In the genomic region with DNA sequence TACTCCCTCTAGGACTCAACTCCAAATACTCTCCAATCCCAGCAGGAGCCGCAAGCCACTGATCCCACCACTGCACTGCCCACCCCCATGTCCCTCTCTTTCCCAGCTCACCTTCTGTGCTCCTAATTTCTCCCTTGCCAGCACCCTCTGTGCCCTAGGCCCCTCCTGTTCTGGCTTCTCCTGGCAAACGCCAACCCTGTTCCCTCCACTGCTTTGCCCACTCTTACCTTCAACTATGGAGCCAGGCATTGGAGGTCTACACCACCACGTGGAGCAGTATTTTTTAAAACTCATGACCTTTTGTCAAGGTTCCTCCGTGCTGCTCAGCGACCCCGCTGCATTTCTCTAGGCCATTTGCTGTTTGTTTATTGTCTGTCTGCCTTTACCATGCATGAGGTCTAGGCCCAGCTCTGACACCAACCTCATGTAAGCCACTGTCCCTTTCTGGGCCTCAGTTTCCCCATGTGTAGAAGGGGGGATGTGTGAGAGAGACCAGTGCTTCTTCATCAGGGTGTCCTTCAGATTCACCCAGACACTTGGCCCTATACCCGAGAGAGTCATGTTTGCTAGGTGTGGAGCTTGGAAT, we compare ENCODE assay signal across 11 cellular contexts. TPM values are rescaled to one million over a fixed set of nuclear protein-coding genes. Genes with fewer than 3 reads are reported as not detected.
A peak's percentile ranks its signal among the peaks of the same experiment; 100 is the strongest.
DNase-seq lines count a peak whose midpoint lies in the region; ATAC-seq and TF ChIP-seq lines count a peak whose summit lies in the region.
"Had no signal": no experiment of that assay in that cellular context is flagged by ENCODE, and none has a peak within 500 bp of the region (broad histone marks: within the 10 kb centered on the region; RNA-seq: fewer than 3 reads in every experiment).

No MANE protein-coding gene starts in this region.

- peaks cover 8% of the 10 kb centered on the region for H3K36me3 Mint-ChIP-seq in activated naive CD4-positive, alpha-beta T cell treated with anti-CD3 and anti-CD28 coated beads, Interleukin-2, amount 10 ng/mL, durations not matched to agents 7 days and 5 days
- H3K36me3 Mint-ChIP-seq in activated T-cell treated with anti-CD3 and anti-CD28 coated beads, Interleukin-2, amount 50 U/mL, for 24 hours (ENCODE audit: low read depth): peaks cover 10% of the 10 kb centered on the region

- no peaks in the 10 kb centered on the region for H4K20me1 ChIP-seq in PC-3 (ENCODE audit: low read length)

- 72 to 74% methylated on average over 7 of the region's 7 CpGs for WGBS in testis, 2 donors

- H3K9ac ChIP-seq in PC-3 (ENCODE audit: low read length): no peak overlapping the region

- H3K27ac ChIP-seq in testis: no peak overlapping the region
- no peak overlapping the region for H3K27ac ChIP-seq in PC-3 (ENCODE audit: low read length)

- H3K4me3 ChIP-seq in testis: no peak overlapping the region
- no peak overlapping the region for H3K4me3 ChIP-seq in PC-3 (ENCODE audit: low read length)

- H3K9me3 Mint-ChIP-seq in activated naive CD4-positive, alpha-beta T cell treated with anti-CD3 and anti-CD28 coated beads, Interleukin-2, amount 10 ng/mL, durations not matched to agents 7 days and 5 days: no peaks in the 10 kb centered on the region
- H3K9me3 Mint-ChIP-seq in activated T-cell treated with anti-CD3 and anti-CD28 coated beads, Interleukin-2, amount 50 U/mL, for 24 hours: no peaks in the 10 kb centered on the region

- no peaks in the 10 kb centered on the region for H3K79me2 ChIP-seq in PC-3 (ENCODE audit: low read length)

- POLR2A ChIA-PET in PC-3 (lab: Charles Lee; ENCODE audit: unreplicated experiment): no interaction called here

- no peak for TF ChIP-seq POLR2A in testis (IDR thresholded peaks at IDR 0.05)

- no peaks in the 10 kb centered on the region for H3F3A ChIP-seq in PC-3 (ENCODE audit: low read length, unreplicated experiment)

- H3K9me3 ChIP-seq in testis (no peaks in the 10 kb centered on the region), PC-3 (ENCODE audit: low read length) (no peaks in the 10 kb centered on the region)

- CTCF ChIA-PET in activated naive CD4-positive, alpha-beta T cell treated with anti-CD3 and anti-CD28 coated beads, Interleukin-2, amount 10 ng/mL, durations not matched to agents 7 days and 5 days (lab: Charles Lee): interaction anchor here (1.5 to 3.0 kb wide), 2 partner anchors 10 to 12 kb away, joined by 3 to 19 read pairs; no protein-coding TSS in a partner anchor
- CTCF ChIA-PET in PC-3 (lab: Charles Lee): no interaction called here

- intact Hi-C loops in testis (cut with DNase I; ENCODE audit: low total_unique reads) (no loop called here), PC-3 (cut with micrococcal nuclease) (no loop called here)

- DNase-seq in activated naive CD4-positive, alpha-beta T cell treated with anti-CD3 and anti-CD28 coated beads, Interleukin-2, amount 10 ng/mL, durations not matched to agents 7 days and 5 days: peak; percentile 9
- DNase-seq in activated naive CD4-positive, alpha-beta T cell treated with anti-CD3 and anti-CD28 coated beads, Interleukin-2, amount 50 U/mL, for 16 hours: no peak
- peak; percentile 21 for DNase-seq in activated T-cell treated with anti-CD3 and anti-CD28 coated beads, Interleukin-2, amount 50 U/mL, for 24 hours
- peak; percentile 31 for DNase-seq in left lobe of liver (ENCODE audit: low spot score)
- peak; percentile 10 for DNase-seq in testis
- DNase-seq in HT-29 (ENCODE audit: low spot score): no peak
- no peak for DNase-seq in PC-3
- DNase-seq in stimulated activated CD4-positive, alpha-beta T cell treated with anti-CD3 and anti-CD28 coated beads, Interleukin-1b, Interleukin-23, amount 100 ng/mL, for 48 hours: no peak
- DNase-seq: activated gamma-delta T cell; AML-193; stimulated activated CD8-positive, alpha-beta memory T cell treated with anti-CD3 and anti-CD28 coated beads, Interleukin-4, amount 100 ng/mL, for 48 hours had no signal

- H3K27me3 Mint-ChIP-seq in activated naive CD4-positive, alpha-beta T cell treated with anti-CD3 and anti-CD28 coated beads, Interleukin-2, amount 10 ng/mL, durations not matched to agents 7 days and 5 days: no peaks in the 10 kb centered on the region
- no peaks in the 10 kb centered on the region for H3K27me3 Mint-ChIP-seq in activated T-cell treated with anti-CD3 and anti-CD28 coated beads, Interleukin-2, amount 50 U/mL, for 24 hours

- H3K36me3 ChIP-seq in testis (ENCODE audit: low read depth, missing control alignments): no peaks in the 10 kb centered on the region
- H3K36me3 ChIP-seq in PC-3 (ENCODE audit: low read depth, low read length): no peaks in the 10 kb centered on the region

- no peak for TF ChIP-seq CTCF in testis (IDR thresholded peaks at IDR 0.05)
- TF ChIP-seq CTCF in PC-3 (conservative IDR thresholded peaks at IDR 0.05; ENCODE audit: low read depth, low read length): no peak

- H3K27me3 ChIP-seq in testis (no peaks in the 10 kb centered on the region), PC-3 (ENCODE audit: low read length) (no peaks in the 10 kb centered on the region)

- no TSS peak for BruUV-seq in PC-3 (replicated peaks; lab: Mats Ljungman, UMichigan)

- no peak overlapping the region for H3K4me2 ChIP-seq in PC-3 (ENCODE audit: low read length)

- H2AFZ ChIP-seq in PC-3 (ENCODE audit: low read length): no peak overlapping the region

- H3K4me3 Mint-ChIP-seq in activated naive CD4-positive, alpha-beta T cell treated with anti-CD3 and anti-CD28 coated beads, Interleukin-2, amount 10 ng/mL, durations not matched to agents 7 days and 5 days: peak overlapping the region; percentile 32
- no peak overlapping the region for H3K4me3 Mint-ChIP-seq in activated T-cell treated with anti-CD3 and anti-CD28 coated beads, Interleukin-2, amount 50 U/mL, for 24 hours

- H3K4me1 ChIP-seq in testis (peaks cover 29% of the 10 kb centered on the region), PC-3 (ENCODE audit: insufficient read depth, low read length) (peaks cover 12% of the 10 kb centered on the region)

- H3K9me2 ChIP-seq in PC-3 (replicated peaks; ENCODE audit: low read length): no peaks in the 10 kb centered on the region

- peak overlapping the region; percentile 95 for H3K27ac Mint-ChIP-seq in activated naive CD4-positive, alpha-beta T cell treated with anti-CD3 and anti-CD28 coated beads, Interleukin-2, amount 10 ng/mL, durations not matched to agents 7 days and 5 days
- H3K27ac Mint-ChIP-seq in activated T-cell treated with anti-CD3 and anti-CD28 coated beads, Interleukin-2, amount 50 U/mL, for 24 hours: peak overlapping the region; percentile 95

- no peak for ATAC-seq in left lobe of liver
- ATAC-seq in PC-3: no peak

- H3K4me1 Mint-ChIP-seq in activated naive CD4-positive, alpha-beta T cell treated with anti-CD3 and anti-CD28 coated beads, Interleukin-2, amount 10 ng/mL, durations not matched to agents 7 days and 5 days: peaks cover 69% of the 10 kb centered on the region
- H3K4me1 Mint-ChIP-seq in activated T-cell treated with anti-CD3 and anti-CD28 coated beads, Interleukin-2, amount 50 U/mL, for 24 hours (ENCODE audit: low read depth): peaks cover 62% of the 10 kb centered on the region

RNA-seq across cellular contexts. Expression of gene CCDC102A, which starts 4.6 kb away (rescaled TPM):
- total RNA-seq in left lobe of liver (0.83 TPM), testis (10 to 100 TPM; 13.1 to 16.7 TPM), PC-3 (2014; rRNA removed) (12.7 and 13.9 TPM in 2 replicates)
- 7.7 TPM for polyA plus RNA-seq in testis (ENCODE audit: insufficient read depth, low read depth, low replicate concordance)
- total RNA-seq in HT-29 (2014; rRNA removed; shearing (Covaris generic)): 7.6 and 7.7 TPM in 2 replicates

RNA-seq across cellular contexts. Expression of gene ADGRG5, which starts 10.7 kb away (rescaled TPM):
- total RNA-seq in left lobe of liver (0.10 TPM), testis (1 to 10 TPM; 2.3 to 2.4 TPM), PC-3 (2014; rRNA removed) (not detected in 2 replicates)
- polyA plus RNA-seq in testis (ENCODE audit: insufficient read depth, low read depth, low replicate concordance): 2.7 TPM
- 3.1 and 5.1 TPM in 2 replicates for total RNA-seq in HT-29 (2014; rRNA removed; shearing (Covaris generic))

RNA-seq across cellular contexts. Expression of gene DOK4, which starts 45.4 kb away (rescaled TPM):
- 43.9 TPM for total RNA-seq in left lobe of liver
- 10 to 100 TPM; 25.3 to 32.9 TPM for total RNA-seq in testis
- polyA plus RNA-seq in testis (ENCODE audit: insufficient read depth, low read depth, low replicate concordance): 15.5 TPM
- total RNA-seq in HT-29 (2014; rRNA removed; shearing (Covaris generic)): 118 and 122 TPM in 2 replicates
- 4.1 and 4.9 TPM in 2 replicates for total RNA-seq in PC-3 (2014; rRNA removed)

Comparison
In these comparisons a context has a peak if more than half of its experiments do, and no peak if none do; other contexts are left out.
1. DNase-seq: peak in activated naive CD4-positive, alpha-beta T cell treated with anti-CD3 and anti-CD28 coated beads, Interleukin-2, amount 10 ng/mL, durations not matched to agents 7 days and 5 days (single experiment), activated T-cell treated with anti-CD3 and anti-CD28 coated beads, Interleukin-2, amount 50 U/mL, for 24 hours (single experiment), left lobe of liver (single experiment) and testis (single experiment); none in activated naive CD4-positive, alpha-beta T cell treated with anti-CD3 and anti-CD28 coated beads, Interleukin-2, amount 50 U/mL, for 16 hours (single experiment), HT-29 (single experiment), PC-3 (single experiment) and stimulated activated CD4-positive, alpha-beta T cell treated with anti-CD3 and anti-CD28 coated beads, Interleukin-1b, Interleukin-23, amount 100 ng/mL, for 48 hours (single experiment).